In genomic region chr6:141463237-141463977, GRCh38 we compare ENCODE assay signal across 9 cellular contexts.
DNase-seq lines count a peak whose midpoint lies in the region; ATAC-seq, FAIRE-seq and TF ChIP-seq lines count a peak whose summit lies in the region.
"Had no signal": no experiment of that assay in that cellular context is flagged by ENCODE, and none has a peak within 500 bp of the region (broad histone marks: within the 10 kb centered on the region; RNA-seq: fewer than 3 reads in every experiment).

No MANE protein-coding gene starts in this region.

- no peak for FAIRE-seq in D721Med (lab: Jason Lieb, UNC)

- peak overlapping the region in 1 of 4 donors; percentile 1 for H3K4me3 ChIP-seq in tibial nerve

- TF ChIP-seq CTCF in D721Med (IDR thresholded peaks at IDR 0.05; ENCODE audit: insufficient read depth, missing control alignments) (no peak), tibial nerve (IDR thresholded peaks at IDR 0.05) (no peak)

- H3K36me3 ChIP-seq in tibial nerve, result no peaks in the 10 kb centered on the region

- no peaks in the 10 kb centered on the region for H3K27me3 ChIP-seq in tibial nerve

- ATAC-seq in GM18858 (IDR thresholded peaks at IDR 0.05; ENCODE audit: unreplicated experiment) (peak; percentile 87), HG02588 (IDR thresholded peaks at IDR 0.05; ENCODE audit: unreplicated experiment) (peak; percentile 85)

- DNase-seq in MV-4-11 (lab: John Stamatoyannopoulos, UW) (peak; percentile 21), kidney tubule cell (ENCODE audit: low spot score) (peak; percentile 65), NCI-H128 (lab: John Stamatoyannopoulos, UW; ENCODE audit: unreplicated experiment) (no peak), D721Med (ENCODE audit: insufficient read length, low spot score) (no peak), tibial nerve (ENCODE audit: low spot score in 2 of 2) (no peak), hippocampal formation (lab: John Stamatoyannopoulos, UW) (no peak)

- no peak for TF ChIP-seq POLR2A in tibial nerve (IDR thresholded peaks at IDR 0.05)

- peaks cover 0 to 36% (median 5%) of the 10 kb centered on the region in 4 donors for H3K4me1 ChIP-seq in tibial nerve

- no peaks in the 10 kb centered on the region for H3K9me3 ChIP-seq in tibial nerve

- peak overlapping the region in 2 of 4 donors; percentile 8 to 9 for H3K27ac ChIP-seq in tibial nerve
- H3K27ac ChIP-seq: HL-60 had no signal

- 58 to 62% methylated on average over 8 of the region's 8 CpGs for WGBS in tibial nerve, 2 donors

- no peak for TF ChIP-seq EP300 in tibial nerve (IDR thresholded peaks at IDR 0.05)

Comparison
In these comparisons a context has a peak if more than half of its experiments do, and no peak if none do; other contexts are left out.
1. DNase-seq: peak in MV-4-11 (single experiment) and kidney tubule cell (single experiment); none in NCI-H128 (single experiment), D721Med (single experiment), tibial nerve (0 of 2) and hippocampal formation (0 of 2).